8 cellular contexts compared by ENCODE assay signal in the genomic region with DNA sequence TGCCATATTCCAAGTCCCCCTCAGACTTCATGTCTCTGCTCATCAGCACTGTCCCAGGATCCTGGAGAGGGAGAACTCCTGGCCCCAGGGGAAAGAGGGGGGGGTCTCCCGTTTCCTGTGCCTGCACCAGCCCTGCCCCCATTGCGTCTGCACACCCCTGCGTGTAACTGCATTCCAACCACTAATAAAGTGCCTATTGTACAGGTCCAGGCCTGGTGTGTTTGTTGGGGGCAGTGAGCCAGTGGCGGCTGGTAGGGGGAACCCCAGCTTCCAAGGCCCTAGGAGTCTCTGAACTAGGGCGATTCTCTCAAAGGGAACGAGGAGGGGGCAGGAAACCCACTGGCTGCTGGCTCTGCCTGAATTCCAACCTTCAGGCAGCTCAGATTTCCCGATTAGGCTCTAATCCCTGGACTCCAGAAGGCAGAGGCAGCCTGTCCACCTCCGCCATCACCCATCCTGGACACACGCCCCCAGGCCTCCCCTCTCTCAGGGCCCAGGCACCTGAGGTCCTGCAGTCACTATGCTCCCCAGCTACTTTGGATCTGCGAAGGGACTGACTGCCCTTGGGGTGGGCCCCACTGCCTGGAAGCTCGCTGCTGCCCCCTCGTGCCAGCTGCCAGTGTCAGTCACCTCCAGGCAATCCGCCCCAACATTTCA.
DNase-seq lines count a peak whose midpoint lies in the region; ATAC-seq lines count a peak whose summit lies in the region.

No MANE protein-coding gene starts in this region.

- ATAC-seq in central memory CD8-positive, alpha-beta T cell (replicated peaks; ENCODE audit: extremely low read depth, poor library complexity, severe bottlenecking) = peak; percentile 96
- no peak for ATAC-seq in HG02678 (IDR thresholded peaks at IDR 0.05; ENCODE audit: unreplicated experiment)

- H3K27me3 Mint-ChIP-seq in central memory CD8-positive, alpha-beta T cell = no peaks in the 10 kb centered on the region

- peaks cover 24% of the 10 kb centered on the region for H3K4me1 Mint-ChIP-seq in central memory CD8-positive, alpha-beta T cell

- in situ Hi-C loops in ACHN (cut with HindIII; ENCODE audit: low pct_ligation_motif_present, low pct_unique_long_range_greater_than_20kb, low sequenced_read_pairs) = no loop called here

- H3K4me3 Mint-ChIP-seq in central memory CD8-positive, alpha-beta T cell = no peak overlapping the region

- H3K9me3 Mint-ChIP-seq in central memory CD8-positive, alpha-beta T cell = no peaks in the 10 kb centered on the region

- peaks cover 35% of the 10 kb centered on the region for H3K36me3 Mint-ChIP-seq in central memory CD8-positive, alpha-beta T cell (ENCODE audit: insufficient read depth)

- H3K27ac Mint-ChIP-seq in central memory CD8-positive, alpha-beta T cell (ENCODE audit: low read depth) = peak overlapping the region; percentile 74

- DNase-seq in ACHN (peak; percentile 71), GM19240 (ENCODE audit: insufficient read length, low spot score) (peak; percentile 85), NCI-H345 treated with DMSO at 0.1 percent for 48 hours (lab: John Stamatoyannopoulos, UW; ENCODE audit: unreplicated experiment) (peak; percentile 56), kidney glomerular epithelial cell (lab: John Stamatoyannopoulos, UW) (peak; percentile 34)
- peak; percentile 79 to 82 for DNase-seq in activated CD4-positive, alpha-beta T cell treated with anti-CD3 and anti-CD28 coated beads for 24 hours (ENCODE audit: low read depth in 2 of 2)
- peak; percentile 75 to 81 for DNase-seq in central memory CD8-positive, alpha-beta T cell (ENCODE audit: low spot score in 2 of 2)
- peak; percentile 78 for DNase-seq in stimulated activated CD4-positive, alpha-beta T cell treated with anti-CD3 and anti-CD28 coated beads, Interleukin-1b, Interleukin-23, amount 100 ng/mL, for 48 hours

Comparison
In these comparisons a context has a peak if more than half of its experiments do, and no peak if none do; other contexts are left out.
1. DNase-seq: peak in every context shown above with its lines; median percentile 85 in GM19240; 80 in activated CD4-positive, alpha-beta T cell treated with anti-CD3 and anti-CD28 coated beads for 24 hours; 78 in central memory CD8-positive, alpha-beta T cell; 78 in stimulated activated CD4-positive, alpha-beta T cell treated with anti-CD3 and anti-CD28 coated beads, Interleukin-1b, Interleukin-23, amount 100 ng/mL, for 48 hours; 71 in ACHN; 56 in NCI-H345 treated with DMSO at 0.1 percent for 48 hours; 34 in kidney glomerular epithelial cell.